ENCODE assay signal across 8 cellular contexts in the genomic region with DNA sequence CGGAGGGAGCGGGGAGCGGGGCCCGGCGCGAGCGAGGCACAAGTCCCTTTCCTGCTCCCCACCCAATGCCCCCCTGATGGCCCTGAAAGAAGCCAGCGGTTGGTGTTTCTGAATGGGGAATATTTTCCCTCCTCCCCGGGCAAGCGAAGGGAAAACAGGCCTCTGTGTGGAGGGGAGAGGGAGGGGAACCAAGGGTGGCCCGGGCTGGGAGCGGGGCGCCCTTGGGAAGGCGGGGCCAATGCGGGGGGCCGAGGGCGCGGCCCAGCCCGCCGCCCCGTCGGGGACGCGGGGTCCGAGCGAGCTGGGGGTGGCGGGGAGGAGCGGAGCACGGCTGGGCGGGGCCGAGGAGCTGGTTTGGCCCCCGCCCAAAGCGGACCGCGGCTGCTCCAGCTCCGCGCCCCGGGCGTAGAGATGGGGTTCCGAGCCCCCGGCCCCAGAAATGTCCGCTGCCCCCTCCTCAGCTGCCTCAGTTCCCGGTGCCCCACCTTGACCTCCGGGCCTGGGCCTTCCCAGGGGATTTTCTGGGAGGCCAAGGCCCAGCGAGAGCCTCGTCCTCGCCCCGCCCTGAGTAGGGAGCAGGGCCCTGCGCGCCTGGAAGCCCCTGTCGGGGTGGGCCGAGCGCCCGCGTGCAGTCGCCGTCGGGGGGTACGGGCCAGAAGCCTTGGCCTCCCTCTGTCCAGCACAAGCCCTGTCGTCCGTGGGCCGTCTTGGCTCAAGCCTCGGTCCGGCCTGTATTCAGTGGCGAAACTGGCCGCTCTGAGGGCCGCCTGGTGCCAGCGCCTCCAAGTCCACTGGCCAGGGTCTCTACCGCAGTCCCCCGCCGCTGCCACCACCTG. TPM values are rescaled to one million over a fixed set of nuclear protein-coding genes. Genes with fewer than 3 reads are reported as not detected.
DNase-seq lines count a peak whose midpoint lies in the region; ATAC-seq and TF ChIP-seq lines count a peak whose summit lies in the region.

No MANE protein-coding gene starts in this region.

- peaks cover 3% of the 10 kb centered on the region for H3K79me1 ChIP-seq in neuronal stem cell (ENCODE audit: low read depth, low read length)

- no peaks in the 10 kb centered on the region for H3K9me3 ChIP-seq in CD4-positive, alpha-beta T cell (ENCODE audit: control insufficient read depth, low read length)
- H3K9me3 ChIP-seq in RWPE2 (ENCODE audit: severe bottlenecking) (no peaks in the 10 kb centered on the region), neuronal stem cell (replicated peaks in 1 of 2; ENCODE audit: control insufficient read depth in 2 of 2, insufficient read depth in 1 of 2, low read depth in 1 of 2, low read length in 2 of 2) (no peaks in the 10 kb centered on the region)

- ATAC-seq in CD4-positive, alpha-beta T cell (ENCODE audit: poor library complexity), result no peak
- ATAC-seq in RWPE2 (ENCODE audit: low read depth) (no peak), HG03280 (IDR thresholded peaks at IDR 0.05; ENCODE audit: unreplicated experiment) (no peak)

- peak overlapping the region; percentile 92 for H4K8ac ChIP-seq in neuronal stem cell (ENCODE audit: low read depth, low read length)

- H3K23ac ChIP-seq in neuronal stem cell (ENCODE audit: low read depth, low read length, poor library complexity), result peak overlapping the region; percentile 85

- peak overlapping the region; percentile 63 for H2BK12ac ChIP-seq in neuronal stem cell (ENCODE audit: low read length)

- H3K27me3 ChIP-seq in CD4-positive, alpha-beta T cell (ENCODE audit: control insufficient read depth, insufficient read depth, low read length), result no peaks in the 10 kb centered on the region
- H3K27me3 ChIP-seq in RWPE2 (ENCODE audit: insufficient read depth, poor library complexity, severe bottlenecking) (no peaks in the 10 kb centered on the region), neuronal stem cell (ENCODE audit: control insufficient read depth in 3 of 3, insufficient read depth in 3 of 3, low read depth in 1 of 3, low read length in 3 of 3) (no peaks in the 10 kb centered on the region)

- H3K36me3 ChIP-seq in RWPE2 (ENCODE audit: low read depth), result no peaks in the 10 kb centered on the region
- H3K36me3 ChIP-seq in neuronal stem cell (replicated peaks in 1 of 2; ENCODE audit: control insufficient read depth in 2 of 2, insufficient read depth in 2 of 2, low read length in 2 of 2), result no peaks in the 10 kb centered on the region

- no peak overlapping the region for H2BK120ac ChIP-seq in neuronal stem cell (ENCODE audit: low read depth, low read length)

- intact Hi-C loops in CD4-positive, alpha-beta T cell (cut with DNase I, micrococcal nuclease), result loop anchor here (5.0 kb wide), 3 partner anchors 82 to 173 kb away; a partner anchor contains a TSS

- H3K27ac ChIP-seq in CD4-positive, alpha-beta T cell (ENCODE audit: low read depth, low read length), result peak overlapping the region; percentile 53
- H3K27ac ChIP-seq in RWPE2 (ENCODE audit: poor library complexity, severe bottlenecking), result peak overlapping the region; percentile 44
- no peak overlapping the region for H3K27ac ChIP-seq in neuronal stem cell (replicated peaks; ENCODE audit: low read length)

- H3K27me3 Mint-ChIP-seq in CD4-positive, alpha-beta T cell, result peaks cover 8% of the 10 kb centered on the region

- no peak for TF ChIP-seq CTCF in CD4-positive, alpha-beta T cell (IDR thresholded peaks at IDR 0.05)
- TF ChIP-seq CTCF in RWPE2 (IDR thresholded peaks at IDR 0.05; ENCODE audit: poor library complexity, severe bottlenecking), result no peak

- peak overlapping the region; percentile 94 for H3K18ac ChIP-seq in neuronal stem cell (ENCODE audit: low read length)

- H3K14ac ChIP-seq in neuronal stem cell (ENCODE audit: low read length), result peak overlapping the region; percentile 3

- peak overlapping the region; percentile 51 for H3K4me2 ChIP-seq in neuronal stem cell (ENCODE audit: insufficient read depth, low read length, poor library complexity, severe bottlenecking)

- peak overlapping the region; percentile 59 for H4K91ac ChIP-seq in neuronal stem cell (ENCODE audit: low read depth, low read length, poor library complexity)

- H3K4ac ChIP-seq in neuronal stem cell (ENCODE audit: low read length), result no peak overlapping the region

- CTCF ChIA-PET in CD4-positive, alpha-beta T cell (lab: Charles Lee), result interaction anchor here (1.0 to 1.8 kb wide), 2 partner anchors 9 to 17 kb away, joined by 3 to 7 read pairs; a partner anchor contains a TSS

- H3K9ac ChIP-seq in neuronal stem cell (ENCODE audit: low read depth, low read length, poor library complexity), result peak overlapping the region; percentile 13

- H3K4me1 Mint-ChIP-seq in CD4-positive, alpha-beta T cell (ENCODE audit: low read depth), result peaks cover 52% of the 10 kb centered on the region

- H2BK5ac ChIP-seq in neuronal stem cell (ENCODE audit: low read length), result no peak overlapping the region

- H3K4me1 ChIP-seq in RWPE2 (ENCODE audit: insufficient read depth, poor library complexity, severe bottlenecking), result peaks cover 11% of the 10 kb centered on the region
- peaks cover 9 to 20% of the 10 kb centered on the region in 2 donors for H3K4me1 ChIP-seq in neuronal stem cell (ENCODE audit: control insufficient read depth in 2 of 2, insufficient read depth in 1 of 2, low read depth in 1 of 2, low read length in 2 of 2)

- H3K9me3 Mint-ChIP-seq in CD4-positive, alpha-beta T cell, result no peaks in the 10 kb centered on the region

- peak overlapping the region; percentile 40 for H2BK15ac ChIP-seq in neuronal stem cell (ENCODE audit: low read length)

- H3K4me3 ChIP-seq in RWPE2 (ENCODE audit: severe bottlenecking) (peak overlapping the region; percentile 17), neuronal stem cell (ENCODE audit: low read length in 2 of 2) (no peak overlapping the region)

- DNase-seq in CD4-positive, alpha-beta T cell, result peak in 1 of 10 experiments; percentile 19
- DNase-seq in RWPE2 (ENCODE audit: low spot score), result no peak
- DNase-seq in fibroblast of gingiva (ENCODE audit: low read depth), result peak; percentile 16
- no peak for DNase-seq in neuronal stem cell (ENCODE audit: low spot score)
- DNase-seq in NCI-H2107 (lab: John Stamatoyannopoulos, UW), result no peak
- DNase-seq in GF-D8 (lab: John Stamatoyannopoulos, UW), result no peak
- DNase-seq in NCI-H2081 treated with DMSO at 0.1 percent for 48 hours (lab: John Stamatoyannopoulos, UW), result no peak

- POLR2A ChIA-PET in CD4-positive, alpha-beta T cell (lab: Charles Lee), result interaction anchor here (0.7 to 10.9 kb wide), 5 partner anchors 9 to 245 kb away, joined by 3 to 630 read pairs (median 3); a partner anchor contains a TSS

- H3K27ac Mint-ChIP-seq in CD4-positive, alpha-beta T cell, result peak overlapping the region; percentile 71

- H2AK5ac ChIP-seq in neuronal stem cell (ENCODE audit: low read depth, low read length), result peak overlapping the region; percentile 5

- peaks cover 20% of the 10 kb centered on the region for H3K36me3 Mint-ChIP-seq in CD4-positive, alpha-beta T cell (ENCODE audit: low read depth)

- H2AFZ ChIP-seq in neuronal stem cell (ENCODE audit: low read length), result peak overlapping the region; percentile 77

- H3K4me3 Mint-ChIP-seq in CD4-positive, alpha-beta T cell, result peak overlapping the region; percentile 80

- WGBS in neuronal stem cell (ENCODE audit: extremely low coverage in 2 of 2, insufficient read length in 2 of 2, insufficient replicate concordance in 1 of 2), 2 donors, result no CpG with 5 or more reads among the region's 71 CpGs

RNA-seq across cellular contexts. Expression of a gene that starts 3.9 kb away (rescaled TPM):
- total RNA-seq in CD4-positive, alpha-beta T cell, result 10 to 100 TPM; 50.5 to 50.9 TPM
- 21.6 TPM for polyA plus RNA-seq in neuronal stem cell (2013, experiment 1 of 2)
- 22.5 TPM for polyA plus RNA-seq in neuronal stem cell (2013, experiment 2 of 2)

RNA-seq across cellular contexts. Expression of a gene that starts 8.9 kb away (rescaled TPM):
- 10 to 100 TPM; 24.8 to 26.3 TPM for total RNA-seq in CD4-positive, alpha-beta T cell
- 7.8 TPM for polyA plus RNA-seq in neuronal stem cell (2013, experiment 1 of 2)
- 8.0 TPM for polyA plus RNA-seq in neuronal stem cell (2013, experiment 2 of 2)

RNA-seq across cellular contexts. Expression of a gene that starts 12.1 kb away (rescaled TPM):
- total RNA-seq in CD4-positive, alpha-beta T cell, result 1 to 10 TPM; 1.8 to 2.4 TPM
- polyA plus RNA-seq in neuronal stem cell (2013, experiment 1 of 2), result 19.5 TPM
- polyA plus RNA-seq in neuronal stem cell (2013, experiment 2 of 2), result 17.6 TPM

RNA-seq across cellular contexts. Expression of a gene that starts 17.3 kb away (rescaled TPM):
- total RNA-seq in CD4-positive, alpha-beta T cell, result 1 to 10 TPM; 1.3 to 1.5 TPM
- 3.9 TPM for polyA plus RNA-seq in neuronal stem cell (2013, experiment 1 of 2)
- polyA plus RNA-seq in neuronal stem cell (2013, experiment 2 of 2), result 3.7 TPM
